8 cellular contexts compared by ENCODE assay signal in the genomic region with DNA sequence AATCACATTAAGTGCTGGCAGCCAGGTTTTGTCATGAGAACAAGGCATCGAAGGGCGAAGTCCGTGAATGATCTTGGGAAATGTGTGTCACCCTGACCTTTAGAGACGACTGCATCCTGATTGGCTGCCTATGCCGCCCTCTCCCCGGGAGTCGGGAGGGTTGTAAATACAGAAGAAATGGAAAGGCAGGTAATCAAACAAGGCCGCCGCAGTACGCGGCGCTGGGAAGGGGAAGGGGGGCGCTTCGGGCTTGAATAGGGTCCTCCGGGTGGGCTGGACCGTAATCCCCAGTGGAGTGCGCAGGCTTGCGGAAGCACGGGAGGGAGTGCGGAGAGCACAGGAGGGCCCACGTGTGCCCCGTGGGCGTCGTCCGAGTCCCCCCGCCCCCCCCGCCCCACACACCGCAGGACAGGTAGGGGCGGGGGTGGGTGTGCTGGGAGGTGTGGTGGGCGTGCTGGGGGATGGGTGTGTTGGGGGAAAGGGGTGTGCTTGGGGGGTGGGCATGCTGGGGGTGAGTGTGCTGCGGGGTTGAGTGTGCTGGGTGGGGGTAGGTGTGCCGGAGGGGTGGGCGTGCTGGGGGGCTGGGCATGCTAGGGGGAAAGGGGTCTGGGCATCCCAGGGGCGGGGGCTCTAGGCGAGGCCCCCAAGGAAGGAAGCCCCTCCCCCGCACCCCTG.
DNase-seq lines count a peak whose midpoint lies in the region; ATAC-seq and TF ChIP-seq lines count a peak whose summit lies in the region.

No MANE protein-coding gene starts in this region.

- no peak for ATAC-seq in natural killer cell
- ATAC-seq in GM19455 (IDR thresholded peaks at IDR 0.05; ENCODE audit: unreplicated experiment) = no peak
- no peak for ATAC-seq in GM19035 (IDR thresholded peaks at IDR 0.05; ENCODE audit: unreplicated experiment)

- H3K9me3 ChIP-seq in esophagus (ENCODE audit: control insufficient read depth in 2 of 2, insufficient read depth in 1 of 2, low read depth in 1 of 2, low read length in 1 of 2) = no peaks in the 10 kb centered on the region
- H3K9me3 ChIP-seq in stomach = no peaks in the 10 kb centered on the region

- H3K4me1 Mint-ChIP-seq in natural killer cell = peaks cover 13 to 14% of the 10 kb centered on the region in 2 donors

- TF ChIP-seq CTCF in natural killer cell (IDR thresholded peaks at IDR 0.05) (no peak), stomach (IDR thresholded peaks at IDR 0.05) (no peak)

- 1% methylated on average over 31 to 36 of the region's 36 CpGs for WGBS in esophagus, 2 donors
- 0 to 3% (median 1%) methylated on average over 14 to 36 of the region's 36 CpGs for WGBS in stomach, 5 donors

- no peaks in the 10 kb centered on the region for H3K36me3 Mint-ChIP-seq in natural killer cell

- no peak for TF ChIP-seq POLR2A in stomach (IDR thresholded peaks at IDR 0.05)

- intact Hi-C loops in natural killer cell (cut with micrococcal nuclease) (no loop called here), stomach (cut with DNase I; ENCODE audit: low total_unique reads) (no loop called here)

- TF ChIP-seq EP300 in stomach (IDR thresholded peaks at IDR 0.05) = no peak

- H3K9me3 Mint-ChIP-seq in natural killer cell = no peaks in the 10 kb centered on the region

- H3K4me1 ChIP-seq in esophagus (ENCODE audit: control insufficient read depth in 2 of 2, insufficient read depth in 2 of 2, low read length in 1 of 2) (peaks cover 0 to 2% of the 10 kb centered on the region in 2 donors), stomach (peaks cover 9 to 42% (median 26%) of the 10 kb centered on the region in 4 donors)

- H3K4me3 ChIP-seq in esophagus (ENCODE audit: low read depth in 1 of 2, low read length in 2 of 2) (peak overlapping the region; percentile 60 to 68), stomach (peak overlapping the region; percentile 64 to 91 (median 78))

- H3K4me3 Mint-ChIP-seq in natural killer cell = peak overlapping the region; percentile 91

- in situ Hi-C loops in G401 (cut with HindIII; ENCODE audit: low sequenced_read_pairs) = no loop called here

- DNase-seq in G401 (ENCODE audit: low spot score) = peak; percentile 52
- DNase-seq in NCI-H2196 (lab: John Stamatoyannopoulos, UW; ENCODE audit: unreplicated experiment) = peak; percentile 26
- DNase-seq in activated T-cell treated with anti-CD3 and anti-CD28 coated beads for 1 hour (ENCODE audit: low read depth) = peak; percentile 35
- peak; percentile 29 for DNase-seq in natural killer cell
- peak; percentile 67 for DNase-seq in stomach

- H3K27me3 Mint-ChIP-seq in natural killer cell (ENCODE audit: low read depth in 2 of 2) = no peaks in the 10 kb centered on the region

- peak overlapping the region; percentile 89 to 97 for H3K27ac ChIP-seq in esophagus (ENCODE audit: low read depth in 2 of 2, low read length in 1 of 2)
- H3K27ac ChIP-seq in stomach = peak overlapping the region; percentile 96 to 99 (median 99)

- H3K36me3 ChIP-seq in esophagus (ENCODE audit: control insufficient read depth in 2 of 2, insufficient read depth in 2 of 2, low read length in 1 of 2) = no peaks in the 10 kb centered on the region
- H3K36me3 ChIP-seq in stomach = no peaks in the 10 kb centered on the region

- H3K27ac Mint-ChIP-seq in natural killer cell = peak overlapping the region; percentile 93 to 94

- no peaks in the 10 kb centered on the region for H3K27me3 ChIP-seq in esophagus (ENCODE audit: control insufficient read depth in 1 of 2, insufficient read depth in 2 of 2, low read length in 2 of 2)
- no peaks in the 10 kb centered on the region for H3K27me3 ChIP-seq in stomach
